ENCODE assay signal across 1 cellular context in genomic region chrX:43552166-43552565, GRCh38.
TF ChIP-seq lines count a peak whose summit lies in the region.

No MANE protein-coding gene starts in this region.

TF ChIP-seq in H1, 55 proteins besides CTCF, POLR2A, EP300 and RAD21:
- TF ChIP-seq KDM5A (IDR thresholded peaks at IDR 0.05; ENCODE audit: low read length) = no peak
- no peak for TF ChIP-seq JUND (IDR thresholded peaks at IDR 0.05; ENCODE audit: low read length)
- no peak for TF ChIP-seq NRF1 (IDR thresholded peaks at IDR 0.05; ENCODE audit: low read depth, low read length)
- no peak for TF ChIP-seq CHD2 (IDR thresholded peaks at IDR 0.05; ENCODE audit: low read length)
- TF ChIP-seq EZH2 (IDR thresholded peaks at IDR 0.05; ENCODE audit: low read depth, low read length, severe bottlenecking) = no peak
- no peak for TF ChIP-seq SIN3A (conservative IDR thresholded peaks at IDR 0.05 in 1 of 2, IDR thresholded peaks at IDR 0.05 in 1 of 2; ENCODE audit: low read depth in 1 of 2, low read length in 2 of 2)
- TF ChIP-seq BACH1 (IDR thresholded peaks at IDR 0.05; ENCODE audit: low read length) = no peak
- no peak for TF ChIP-seq PHF8 (conservative IDR thresholded peaks at IDR 0.05; ENCODE audit: low read depth, low read length)
- no peak for TF ChIP-seq ASH2L (IDR thresholded peaks at IDR 0.05; ENCODE audit: low read length)
- TF ChIP-seq CEBPB (IDR thresholded peaks at IDR 0.05; ENCODE audit: low read depth, low read length) = no peak
- no peak for TF ChIP-seq HDAC2 (IDR thresholded peaks at IDR 0.05; ENCODE audit: borderline replicate concordance in 1 of 2, low read depth in 2 of 2, low read length in 2 of 2)
- no peak for TF ChIP-seq SUZ12 (IDR thresholded peaks at IDR 0.05; ENCODE audit: low read length)
- TF ChIP-seq E2F6 (IDR thresholded peaks at IDR 0.05) = no peak
- no peak for TF ChIP-seq RXRA (IDR thresholded peaks at IDR 0.05; ENCODE audit: insufficient read depth, low read depth, low read length)
- TF ChIP-seq ZNF274 (IDR thresholded peaks at IDR 0.05; ENCODE audit: borderline replicate concordance, extremely low read depth, low read length) = no peak
